In the genomic region with DNA sequence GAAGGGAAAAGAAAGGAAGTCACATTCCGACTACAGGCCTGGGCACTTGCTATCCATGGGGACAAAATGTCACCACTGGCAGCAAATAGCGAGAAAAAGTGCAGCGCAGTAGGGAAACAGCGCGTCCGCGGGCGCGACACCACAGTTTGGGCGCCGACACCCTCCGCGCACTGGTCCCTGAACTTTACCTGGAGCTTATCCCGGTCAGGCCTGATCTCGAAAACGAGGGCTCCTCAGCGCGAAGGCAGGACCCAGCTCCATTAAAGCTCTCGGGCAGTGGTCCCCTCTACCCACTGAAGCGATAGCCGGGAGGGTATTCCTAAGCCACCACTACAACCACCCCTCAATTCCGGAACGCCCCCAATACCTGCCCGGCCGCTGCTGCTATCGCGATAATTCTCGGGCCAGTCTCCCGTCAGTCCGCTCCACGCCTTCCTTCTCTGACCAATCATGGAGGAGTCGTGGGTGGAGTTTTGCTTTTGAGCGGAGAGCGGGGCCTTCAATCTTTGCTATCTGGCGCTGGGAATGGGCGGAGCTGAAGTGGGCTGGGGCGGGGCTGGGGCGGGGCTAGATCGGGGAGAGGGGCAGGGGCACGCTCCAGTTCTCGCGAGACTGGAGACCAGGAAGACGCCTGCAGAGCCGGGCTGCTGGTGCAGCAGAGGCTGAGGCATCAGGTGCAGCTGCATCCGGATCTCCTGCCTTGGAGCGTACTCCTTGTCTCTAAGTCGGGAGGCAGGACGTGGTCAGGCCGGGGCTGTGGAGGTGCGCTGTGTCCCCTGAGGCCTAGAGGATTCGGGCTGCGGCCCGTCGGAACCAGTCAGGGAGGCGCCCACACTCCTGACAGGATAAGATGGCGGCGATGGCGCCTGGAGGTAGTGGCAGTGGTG, we compare ENCODE assay signal across 1 cellular context.
TF ChIP-seq lines count a peak whose summit lies in the region.

A gene with protein sequence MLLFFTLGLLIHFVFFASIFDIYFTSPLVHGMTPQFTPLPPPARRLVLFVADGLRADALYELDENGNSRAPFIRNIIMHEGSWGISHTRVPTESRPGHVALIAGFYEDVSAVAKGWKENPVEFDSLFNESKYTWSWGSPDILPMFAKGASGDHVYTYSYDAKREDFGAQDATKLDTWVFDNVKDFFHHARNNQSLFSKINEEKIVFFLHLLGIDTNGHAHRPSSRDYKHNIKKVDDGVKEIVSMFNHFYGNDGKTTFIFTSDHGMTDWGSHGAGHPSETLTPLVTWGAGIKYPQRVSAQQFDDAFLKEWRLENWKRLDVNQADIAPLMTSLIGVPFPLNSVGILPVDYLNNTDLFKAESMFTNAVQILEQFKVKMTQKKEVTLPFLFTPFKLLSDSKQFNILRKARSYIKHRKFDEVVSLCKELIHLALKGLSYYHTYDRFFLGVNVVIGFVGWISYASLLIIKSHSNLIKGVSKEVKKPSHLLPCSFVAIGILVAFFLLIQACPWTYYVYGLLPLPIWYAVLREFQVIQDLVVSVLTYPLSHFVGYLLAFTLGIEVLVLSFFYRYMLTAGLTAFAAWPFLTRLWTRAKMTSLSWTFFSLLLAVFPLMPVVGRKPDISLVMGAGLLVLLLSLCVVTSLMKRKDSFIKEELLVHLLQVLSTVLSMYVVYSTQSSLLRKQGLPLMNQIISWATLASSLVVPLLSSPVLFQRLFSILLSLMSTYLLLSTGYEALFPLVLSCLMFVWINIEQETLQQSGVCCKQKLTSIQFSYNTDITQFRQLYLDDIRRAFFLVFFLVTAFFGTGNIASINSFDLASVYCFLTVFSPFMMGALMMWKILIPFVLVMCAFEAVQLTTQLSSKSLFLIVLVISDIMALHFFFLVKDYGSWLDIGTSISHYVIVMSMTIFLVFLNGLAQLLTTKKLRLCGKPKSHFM (minus strand): TSS at position 401 of the 887 bp plus-strand sequence. CDS start 25,703 bp downstream, outside the sequence.
A gene with protein sequence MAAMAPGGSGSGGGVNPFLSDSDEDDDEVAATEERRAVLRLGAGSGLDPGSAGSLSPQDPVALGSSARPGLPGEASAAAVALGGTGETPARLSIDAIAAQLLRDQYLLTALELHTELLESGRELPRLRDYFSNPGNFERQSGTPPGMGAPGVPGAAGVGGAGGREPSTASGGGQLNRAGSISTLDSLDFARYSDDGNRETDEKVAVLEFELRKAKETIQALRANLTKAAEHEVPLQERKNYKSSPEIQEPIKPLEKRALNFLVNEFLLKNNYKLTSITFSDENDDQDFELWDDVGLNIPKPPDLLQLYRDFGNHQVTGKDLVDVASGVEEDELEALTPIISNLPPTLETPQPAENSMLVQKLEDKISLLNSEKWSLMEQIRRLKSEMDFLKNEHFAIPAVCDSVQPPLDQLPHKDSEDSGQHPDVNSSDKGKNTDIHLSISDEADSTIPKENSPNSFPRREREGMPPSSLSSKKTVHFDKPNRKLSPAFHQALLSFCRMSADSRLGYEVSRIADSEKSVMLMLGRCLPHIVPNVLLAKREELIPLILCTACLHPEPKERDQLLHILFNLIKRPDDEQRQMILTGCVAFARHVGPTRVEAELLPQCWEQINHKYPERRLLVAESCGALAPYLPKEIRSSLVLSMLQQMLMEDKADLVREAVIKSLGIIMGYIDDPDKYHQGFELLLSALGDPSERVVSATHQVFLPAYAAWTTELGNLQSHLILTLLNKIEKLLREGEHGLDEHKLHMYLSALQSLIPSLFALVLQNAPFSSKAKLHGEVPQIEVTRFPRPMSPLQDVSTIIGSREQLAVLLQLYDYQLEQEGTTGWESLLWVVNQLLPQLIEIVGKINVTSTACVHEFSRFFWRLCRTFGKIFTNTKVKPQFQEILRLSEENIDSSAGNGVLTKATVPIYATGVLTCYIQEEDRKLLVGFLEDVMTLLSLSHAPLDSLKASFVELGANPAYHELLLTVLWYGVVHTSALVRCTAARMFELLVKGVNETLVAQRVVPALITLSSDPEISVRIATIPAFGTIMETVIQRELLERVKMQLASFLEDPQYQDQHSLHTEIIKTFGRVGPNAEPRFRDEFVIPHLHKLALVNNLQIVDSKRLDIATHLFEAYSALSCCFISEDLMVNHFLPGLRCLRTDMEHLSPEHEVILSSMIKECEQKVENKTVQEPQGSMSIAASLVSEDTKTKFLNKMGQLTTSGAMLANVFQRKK (plus strand): TSS at position 600 of the 887 bp plus-strand sequence. CDS start 251 bp downstream, at position 851.

TF ChIP-seq in GM12878, 131 proteins besides CTCF, POLR2A, EP300 and RAD21 (continued from another document and continues in another):
- TF ChIP-seq, protein P1, sequence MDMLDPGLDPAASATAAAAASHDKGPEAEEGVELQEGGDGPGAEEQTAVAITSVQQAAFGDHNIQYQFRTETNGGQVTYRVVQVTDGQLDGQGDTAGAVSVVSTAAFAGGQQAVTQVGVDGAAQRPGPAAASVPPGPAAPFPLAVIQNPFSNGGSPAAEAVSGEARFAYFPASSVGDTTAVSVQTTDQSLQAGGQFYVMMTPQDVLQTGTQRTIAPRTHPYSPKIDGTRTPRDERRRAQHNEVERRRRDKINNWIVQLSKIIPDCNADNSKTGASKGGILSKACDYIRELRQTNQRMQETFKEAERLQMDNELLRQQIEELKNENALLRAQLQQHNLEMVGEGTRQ (IDR thresholded peaks at IDR 0.05; ENCODE audit: borderline replicate concordance, low read depth, low read length), result no peak
- TF ChIP-seq, protein P2, sequence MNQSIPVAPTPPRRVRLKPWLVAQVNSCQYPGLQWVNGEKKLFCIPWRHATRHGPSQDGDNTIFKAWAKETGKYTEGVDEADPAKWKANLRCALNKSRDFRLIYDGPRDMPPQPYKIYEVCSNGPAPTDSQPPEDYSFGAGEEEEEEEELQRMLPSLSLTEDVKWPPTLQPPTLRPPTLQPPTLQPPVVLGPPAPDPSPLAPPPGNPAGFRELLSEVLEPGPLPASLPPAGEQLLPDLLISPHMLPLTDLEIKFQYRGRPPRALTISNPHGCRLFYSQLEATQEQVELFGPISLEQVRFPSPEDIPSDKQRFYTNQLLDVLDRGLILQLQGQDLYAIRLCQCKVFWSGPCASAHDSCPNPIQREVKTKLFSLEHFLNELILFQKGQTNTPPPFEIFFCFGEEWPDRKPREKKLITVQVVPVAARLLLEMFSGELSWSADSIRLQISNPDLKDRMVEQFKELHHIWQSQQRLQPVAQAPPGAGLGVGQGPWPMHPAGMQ (IDR thresholded peaks at IDR 0.05; ENCODE audit: borderline replicate concordance), result peak; percentile 82
- TF ChIP-seq, protein P3, sequence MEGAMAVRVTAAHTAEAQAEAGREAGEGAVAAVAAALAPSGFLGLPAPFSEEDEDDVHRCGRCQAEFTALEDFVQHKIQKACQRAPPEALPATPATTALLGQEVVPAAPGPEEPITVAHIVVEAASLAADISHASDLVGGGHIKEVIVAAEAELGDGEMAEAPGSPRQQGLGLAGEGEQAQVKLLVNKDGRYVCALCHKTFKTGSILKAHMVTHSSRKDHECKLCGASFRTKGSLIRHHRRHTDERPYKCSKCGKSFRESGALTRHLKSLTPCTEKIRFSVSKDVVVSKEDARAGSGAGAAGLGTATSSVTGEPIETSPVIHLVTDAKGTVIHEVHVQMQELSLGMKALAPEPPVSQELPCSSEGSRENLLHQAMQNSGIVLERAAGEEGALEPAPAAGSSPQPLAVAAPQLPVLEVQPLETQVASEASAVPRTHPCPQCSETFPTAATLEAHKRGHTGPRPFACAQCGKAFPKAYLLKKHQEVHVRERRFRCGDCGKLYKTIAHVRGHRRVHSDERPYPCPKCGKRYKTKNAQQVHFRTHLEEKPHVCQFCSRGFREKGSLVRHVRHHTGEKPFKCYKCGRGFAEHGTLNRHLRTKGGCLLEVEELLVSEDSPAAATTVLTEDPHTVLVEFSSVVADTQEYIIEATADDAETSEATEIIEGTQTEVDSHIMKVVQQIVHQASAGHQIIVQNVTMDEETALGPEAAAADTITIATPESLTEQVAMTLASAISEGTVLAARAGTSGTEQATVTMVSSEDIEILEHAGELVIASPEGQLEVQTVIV (IDR thresholded peaks at IDR 0.05; ENCODE audit: borderline replicate concordance, partially characterized antibody), result no peak
- TF ChIP-seq, protein P4, sequence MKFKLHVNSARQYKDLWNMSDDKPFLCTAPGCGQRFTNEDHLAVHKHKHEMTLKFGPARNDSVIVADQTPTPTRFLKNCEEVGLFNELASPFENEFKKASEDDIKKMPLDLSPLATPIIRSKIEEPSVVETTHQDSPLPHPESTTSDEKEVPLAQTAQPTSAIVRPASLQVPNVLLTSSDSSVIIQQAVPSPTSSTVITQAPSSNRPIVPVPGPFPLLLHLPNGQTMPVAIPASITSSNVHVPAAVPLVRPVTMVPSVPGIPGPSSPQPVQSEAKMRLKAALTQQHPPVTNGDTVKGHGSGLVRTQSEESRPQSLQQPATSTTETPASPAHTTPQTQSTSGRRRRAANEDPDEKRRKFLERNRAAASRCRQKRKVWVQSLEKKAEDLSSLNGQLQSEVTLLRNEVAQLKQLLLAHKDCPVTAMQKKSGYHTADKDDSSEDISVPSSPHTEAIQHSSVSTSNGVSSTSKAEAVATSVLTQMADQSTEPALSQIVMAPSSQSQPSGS (IDR thresholded peaks at IDR 0.05; ENCODE audit: low read length), result no peak
- TF ChIP-seq BCL11A (IDR thresholded peaks at IDR 0.05; ENCODE audit: low read depth, low read length), result no peak
- no peak for TF ChIP-seq STAT1 (conservative IDR thresholded peaks at IDR 0.05)
- TF ChIP-seq SREBF1 (IDR thresholded peaks at IDR 0.05; ENCODE audit: low read length), result no peak
- TF ChIP-seq CHD1 (IDR thresholded peaks at IDR 0.05; ENCODE audit: low read depth, low read length), result 0 out of 2 replicates have a peak, but pooled peaks have one; percentile 41
- no peak; a peak in 1 of 3 replicates for TF ChIP-seq EGR1 (IDR thresholded peaks at IDR 0.05; ENCODE audit: borderline replicate concordance in 1 of 2, low read depth in 2 of 2, low read length in 2 of 2)
- peak in 1 of 2 experiments; percentile 43; a peak in 1 of 4 replicates for TF ChIP-seq BHLHE40 (IDR thresholded peaks at IDR 0.05; ENCODE audit: borderline replicate concordance in 1 of 2, low read depth in 2 of 2, low read length in 1 of 2)
- TF ChIP-seq IKZF1 (conservative IDR thresholded peaks at IDR 0.05), result peak; percentile 64
- peak; percentile 92 for TF ChIP-seq CBFB (IDR thresholded peaks at IDR 0.05; ENCODE audit: low read depth)
- TF ChIP-seq JUND (IDR thresholded peaks at IDR 0.05; ENCODE audit: low read depth, low read length), result no peak
- TF ChIP-seq, protein P5, sequence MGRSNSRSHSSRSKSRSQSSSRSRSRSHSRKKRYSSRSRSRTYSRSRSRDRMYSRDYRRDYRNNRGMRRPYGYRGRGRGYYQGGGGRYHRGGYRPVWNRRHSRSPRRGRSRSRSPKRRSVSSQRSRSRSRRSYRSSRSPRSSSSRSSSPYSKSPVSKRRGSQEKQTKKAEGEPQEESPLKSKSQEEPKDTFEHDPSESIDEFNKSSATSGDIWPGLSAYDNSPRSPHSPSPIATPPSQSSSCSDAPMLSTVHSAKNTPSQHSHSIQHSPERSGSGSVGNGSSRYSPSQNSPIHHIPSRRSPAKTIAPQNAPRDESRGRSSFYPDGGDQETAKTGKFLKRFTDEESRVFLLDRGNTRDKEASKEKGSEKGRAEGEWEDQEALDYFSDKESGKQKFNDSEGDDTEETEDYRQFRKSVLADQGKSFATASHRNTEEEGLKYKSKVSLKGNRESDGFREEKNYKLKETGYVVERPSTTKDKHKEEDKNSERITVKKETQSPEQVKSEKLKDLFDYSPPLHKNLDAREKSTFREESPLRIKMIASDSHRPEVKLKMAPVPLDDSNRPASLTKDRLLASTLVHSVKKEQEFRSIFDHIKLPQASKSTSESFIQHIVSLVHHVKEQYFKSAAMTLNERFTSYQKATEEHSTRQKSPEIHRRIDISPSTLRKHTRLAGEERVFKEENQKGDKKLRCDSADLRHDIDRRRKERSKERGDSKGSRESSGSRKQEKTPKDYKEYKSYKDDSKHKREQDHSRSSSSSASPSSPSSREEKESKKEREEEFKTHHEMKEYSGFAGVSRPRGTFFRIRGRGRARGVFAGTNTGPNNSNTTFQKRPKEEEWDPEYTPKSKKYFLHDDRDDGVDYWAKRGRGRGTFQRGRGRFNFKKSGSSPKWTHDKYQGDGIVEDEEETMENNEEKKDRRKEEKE (IDR thresholded peaks at IDR 0.05), result no peak
- TF ChIP-seq, protein P6, sequence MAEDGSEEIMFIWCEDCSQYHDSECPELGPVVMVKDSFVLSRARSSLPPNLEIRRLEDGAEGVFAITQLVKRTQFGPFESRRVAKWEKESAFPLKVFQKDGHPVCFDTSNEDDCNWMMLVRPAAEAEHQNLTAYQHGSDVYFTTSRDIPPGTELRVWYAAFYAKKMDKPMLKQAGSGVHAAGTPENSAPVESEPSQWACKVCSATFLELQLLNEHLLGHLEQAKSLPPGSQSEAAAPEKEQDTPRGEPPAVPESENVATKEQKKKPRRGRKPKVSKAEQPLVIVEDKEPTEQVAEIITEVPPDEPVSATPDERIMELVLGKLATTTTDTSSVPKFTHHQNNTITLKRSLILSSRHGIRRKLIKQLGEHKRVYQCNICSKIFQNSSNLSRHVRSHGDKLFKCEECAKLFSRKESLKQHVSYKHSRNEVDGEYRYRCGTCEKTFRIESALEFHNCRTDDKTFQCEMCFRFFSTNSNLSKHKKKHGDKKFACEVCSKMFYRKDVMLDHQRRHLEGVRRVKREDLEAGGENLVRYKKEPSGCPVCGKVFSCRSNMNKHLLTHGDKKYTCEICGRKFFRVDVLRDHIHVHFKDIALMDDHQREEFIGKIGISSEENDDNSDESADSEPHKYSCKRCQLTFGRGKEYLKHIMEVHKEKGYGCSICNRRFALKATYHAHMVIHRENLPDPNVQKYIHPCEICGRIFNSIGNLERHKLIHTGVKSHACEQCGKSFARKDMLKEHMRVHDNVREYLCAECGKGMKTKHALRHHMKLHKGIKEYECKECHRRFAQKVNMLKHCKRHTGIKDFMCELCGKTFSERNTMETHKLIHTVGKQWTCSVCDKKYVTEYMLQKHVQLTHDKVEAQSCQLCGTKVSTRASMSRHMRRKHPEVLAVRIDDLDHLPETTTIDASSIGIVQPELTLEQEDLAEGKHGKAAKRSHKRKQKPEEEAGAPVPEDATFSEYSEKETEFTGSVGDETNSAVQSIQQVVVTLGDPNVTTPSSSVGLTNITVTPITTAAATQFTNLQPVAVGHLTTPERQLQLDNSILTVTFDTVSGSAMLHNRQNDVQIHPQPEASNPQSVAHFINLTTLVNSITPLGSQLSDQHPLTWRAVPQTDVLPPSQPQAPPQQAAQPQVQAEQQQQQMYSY (CRISPR knock-in tag; IDR thresholded peaks at IDR 0.05), result no peak
- no peak for TF ChIP-seq RAD51 (IDR thresholded peaks at IDR 0.05)
- TF ChIP-seq ETV6 (conservative IDR thresholded peaks at IDR 0.05 in 1 of 2, IDR thresholded peaks at IDR 0.05 in 1 of 2; ENCODE audit: borderline replicate concordance in 1 of 2, low read depth in 1 of 2), result no peak
- no peak for TF ChIP-seq MTA3 (IDR thresholded peaks at IDR 0.05; ENCODE audit: borderline replicate concordance, low read length)
- peak; percentile 54 for TF ChIP-seq GATAD2B (conservative IDR thresholded peaks at IDR 0.05; ENCODE audit: low read depth)
